7 cellular contexts compared by ENCODE assay signal in the genomic region with DNA sequence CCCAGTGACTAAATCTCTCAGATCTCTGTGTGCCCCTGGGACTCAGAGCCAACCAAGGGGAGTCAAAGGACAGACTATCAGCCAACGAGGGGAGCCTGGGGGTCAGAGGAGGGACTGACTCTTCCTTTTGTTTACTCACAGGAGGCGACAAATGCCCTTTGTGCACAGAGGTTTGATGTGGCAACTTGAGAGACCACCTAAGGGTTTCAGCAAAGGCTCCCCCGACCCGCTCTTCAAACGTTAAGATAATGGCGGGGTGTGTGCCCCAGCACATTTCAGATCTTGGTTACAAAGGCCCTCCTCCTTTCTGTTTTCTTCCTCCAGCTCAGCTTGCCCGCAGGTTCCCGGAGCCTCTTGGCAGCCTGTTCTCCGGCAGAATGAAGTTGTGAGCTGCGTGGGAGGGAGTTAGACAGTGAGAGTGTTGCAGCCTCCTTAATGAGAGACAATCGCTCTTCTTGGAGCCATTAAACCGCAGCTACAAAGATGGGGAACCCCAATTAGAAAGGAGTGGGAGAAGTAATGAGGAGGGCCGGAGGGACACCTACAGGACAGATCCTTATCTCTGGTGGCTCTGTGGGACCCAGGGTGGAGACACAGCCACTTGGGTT.
DNase-seq lines count a peak whose midpoint lies in the region; ATAC-seq and TF ChIP-seq lines count a peak whose summit lies in the region.

No MANE protein-coding gene starts in this region.

- peaks cover 9% of the 10 kb centered on the region for H3K27me3 Mint-ChIP-seq in type B pancreatic cell
- peaks cover 4% of the 10 kb centered on the region for H3K27me3 Mint-ChIP-seq in activated T-cell treated with anti-CD3 and anti-CD28 coated beads, Interleukin-2, amount 50 U/mL, for 24 hours

- no peak for TF ChIP-seq CTCF in fibroblast of pulmonary artery (IDR thresholded peaks at IDR 0.05; ENCODE audit: low read length, missing control alignments)
- TF ChIP-seq CTCF in type B pancreatic cell (conservative IDR thresholded peaks at IDR 0.05), result no peak

- no peaks in the 10 kb centered on the region for H3K36me3 ChIP-seq in NT2/D1 (ENCODE audit: insufficient read depth, insufficient read length, low read length)
- H3K36me3 ChIP-seq in muscle layer of duodenum (ENCODE audit: control insufficient read depth in 1 of 2, insufficient read depth in 2 of 2, low read length in 2 of 2), result no peaks in the 10 kb centered on the region

- H3K4me1 ChIP-seq in NT2/D1 (ENCODE audit: insufficient read depth, insufficient read length) (peaks cover 5% of the 10 kb centered on the region), muscle layer of duodenum (ENCODE audit: control insufficient read depth in 1 of 2, insufficient read depth in 2 of 2, low read length in 2 of 2) (peaks cover 13 to 24% of the 10 kb centered on the region in 2 donors)

- H3K4me3 Mint-ChIP-seq in type B pancreatic cell, result peak overlapping the region; percentile 61
- H3K4me3 Mint-ChIP-seq in activated T-cell treated with anti-CD3 and anti-CD28 coated beads, Interleukin-2, amount 50 U/mL, for 24 hours, result no peak overlapping the region

- H3K36me3 Mint-ChIP-seq in type B pancreatic cell, result no peaks in the 10 kb centered on the region
- no peaks in the 10 kb centered on the region for H3K36me3 Mint-ChIP-seq in activated T-cell treated with anti-CD3 and anti-CD28 coated beads, Interleukin-2, amount 50 U/mL, for 24 hours (ENCODE audit: low read depth)

- peaks cover 5% of the 10 kb centered on the region; the same call in 1 of the 2 replicates for H3K9me3 ChIP-seq in NT2/D1 (ENCODE audit: insufficient read depth, low read length)
- H3K9me3 ChIP-seq in muscle layer of duodenum (ENCODE audit: control insufficient read depth in 1 of 2, low read length in 2 of 2), result no peaks in the 10 kb centered on the region

- peak; percentile 71 for DNase-seq in NT2/D1 (ENCODE audit: low read depth, low spot score)
- peak; percentile 74 for DNase-seq in fibroblast of pulmonary artery (ENCODE audit: low read depth)
- DNase-seq in type B pancreatic cell (ENCODE audit: extremely low spot score, unreplicated experiment), result no peak
- DNase-seq in AML-193 (lab: John Stamatoyannopoulos, UW), result no peak
- no peak for DNase-seq in activated T-cell treated with anti-CD3 and anti-CD28 coated beads, Interleukin-2, amount 50 U/mL, for 24 hours

- no peaks in the 10 kb centered on the region for H3K9me3 Mint-ChIP-seq in type B pancreatic cell
- no peaks in the 10 kb centered on the region for H3K9me3 Mint-ChIP-seq in activated T-cell treated with anti-CD3 and anti-CD28 coated beads, Interleukin-2, amount 50 U/mL, for 24 hours

- H3K27ac Mint-ChIP-seq in type B pancreatic cell, result peak overlapping the region; percentile 44
- H3K27ac Mint-ChIP-seq in activated T-cell treated with anti-CD3 and anti-CD28 coated beads, Interleukin-2, amount 50 U/mL, for 24 hours, result no peak overlapping the region

- peaks cover 45% of the 10 kb centered on the region for H3K4me1 Mint-ChIP-seq in type B pancreatic cell (ENCODE audit: unreplicated experiment)
- peaks cover 5% of the 10 kb centered on the region for H3K4me1 Mint-ChIP-seq in activated T-cell treated with anti-CD3 and anti-CD28 coated beads, Interleukin-2, amount 50 U/mL, for 24 hours (ENCODE audit: low read depth)

- H3K9ac ChIP-seq in NT2/D1 (ENCODE audit: insufficient read length, low read depth), result peak overlapping the region; percentile 81

- H3K4me3 ChIP-seq in NT2/D1 (ENCODE audit: insufficient read length, low read depth) (no peak overlapping the region), fibroblast of pulmonary artery (replicated peaks; ENCODE audit: low read depth, low read length) (no peak overlapping the region), muscle layer of duodenum (ENCODE audit: low read depth in 1 of 2, low read length in 2 of 2) (peak overlapping the region in 1 of 2 donors; percentile 25)

- peak overlapping the region; percentile 73 for H3K27ac ChIP-seq in muscle layer of duodenum (ENCODE audit: low read length)

- H3K27me3 ChIP-seq in NT2/D1 (ENCODE audit: insufficient read depth, insufficient read length), result no peaks in the 10 kb centered on the region
- no peaks in the 10 kb centered on the region for H3K27me3 ChIP-seq in muscle layer of duodenum (ENCODE audit: low read depth, low read length)

- no peak for ATAC-seq in GM21447 (IDR thresholded peaks at IDR 0.05; ENCODE audit: unreplicated experiment)

Comparison
In these comparisons a context has a peak if more than half of its experiments do, and no peak if none do; other contexts are left out.
1. DNase-seq: peak in NT2/D1 (single experiment) and fibroblast of pulmonary artery (single experiment); none in type B pancreatic cell (single experiment), AML-193 (0 of 2) and activated T-cell treated with anti-CD3 and anti-CD28 coated beads, Interleukin-2, amount 50 U/mL, for 24 hours (single experiment).